Comparison of ENCODE assay signal across 25 cellular contexts in genomic region chr3:154801729-154802128, GRCh38.
"Had no signal": no experiment of that assay in that cellular context is flagged by ENCODE, and none has a peak within 500 bp of the region (broad histone marks: within the 10 kb centered on the region; RNA-seq: fewer than 3 reads in every experiment).

No MANE protein-coding gene starts in this region.

- ATAC-seq: effector memory CD8-positive, alpha-beta T cell; esophagus mucosa; foreskin keratinocyte; gastrocnemius medialis; gastroesophageal sphincter; heart left ventricle; heart right ventricle had no signal

- DNase-seq: colonic mucosa; cortex of kidney; dermis blood vessel endothelial cell; dorsolateral prefrontal cortex; effector CD4-positive, alpha-beta T cell; effector CD8-positive, alpha-beta T cell; effector memory CD4-positive, alpha-beta T cell; effector memory CD8-positive, alpha-beta T cell; endodermal cell; erythroblast; esophagus squamous epithelium; foreskin fibroblast; foreskin keratinocyte; foreskin melanocyte; gastrocnemius medialis; glutamatergic neuron; head of caudate nucleus; heart left ventricle; heart right ventricle had no signal

- H3K27me3 ChIP-seq: colonic mucosa, dorsolateral prefrontal cortex, esophagus muscularis mucosa, esophagus squamous epithelium, foreskin keratinocyte, gastrocnemius medialis, gastroesophageal sphincter, heart left ventricle, heart right ventricle had no signal

- H3K9me3 ChIP-seq: colonic mucosa, esophagus muscularis mucosa, gastrocnemius medialis had no signal

- FAIRE-seq: endothelial cell of umbilical vein had no signal

- H3K4me3 ChIP-seq: colonic mucosa, coronary artery, dorsolateral prefrontal cortex, esophagus muscularis mucosa, esophagus squamous epithelium, gastrocnemius medialis, gastroesophageal sphincter, heart left ventricle, heart right ventricle had no signal

- H3K27ac ChIP-seq: colonic mucosa, coronary artery, dorsolateral prefrontal cortex, epithelial cell of prostate, esophagus muscularis mucosa, esophagus squamous epithelium, foreskin keratinocyte, gastrocnemius medialis, gastroesophageal sphincter, heart left ventricle, heart right ventricle had no signal

- H3K4me1 ChIP-seq: colonic mucosa, esophagus muscularis mucosa, esophagus squamous epithelium, foreskin keratinocyte, gastrocnemius medialis, gastroesophageal sphincter, heart right ventricle had no signal

- H3K36me3 ChIP-seq: colonic mucosa, esophagus muscularis mucosa, esophagus squamous epithelium, gastrocnemius medialis, gastroesophageal sphincter, heart left ventricle, heart right ventricle had no signal
